In genomic region chr15:25436707-25437106, GRCh38 we compare ENCODE assay signal across 1 cellular context.
TF ChIP-seq lines count a peak whose summit lies in the region.

No MANE protein-coding gene starts in this region.

TF ChIP-seq in HepG2, 621 proteins besides CTCF, POLR2A, EP300 and RAD21:
- no peak for TF ChIP-seq HIC2 (CRISPR knock-in tag; IDR thresholded peaks at IDR 0.05; ENCODE audit: low read depth)
- TF ChIP-seq, protein P1, sequence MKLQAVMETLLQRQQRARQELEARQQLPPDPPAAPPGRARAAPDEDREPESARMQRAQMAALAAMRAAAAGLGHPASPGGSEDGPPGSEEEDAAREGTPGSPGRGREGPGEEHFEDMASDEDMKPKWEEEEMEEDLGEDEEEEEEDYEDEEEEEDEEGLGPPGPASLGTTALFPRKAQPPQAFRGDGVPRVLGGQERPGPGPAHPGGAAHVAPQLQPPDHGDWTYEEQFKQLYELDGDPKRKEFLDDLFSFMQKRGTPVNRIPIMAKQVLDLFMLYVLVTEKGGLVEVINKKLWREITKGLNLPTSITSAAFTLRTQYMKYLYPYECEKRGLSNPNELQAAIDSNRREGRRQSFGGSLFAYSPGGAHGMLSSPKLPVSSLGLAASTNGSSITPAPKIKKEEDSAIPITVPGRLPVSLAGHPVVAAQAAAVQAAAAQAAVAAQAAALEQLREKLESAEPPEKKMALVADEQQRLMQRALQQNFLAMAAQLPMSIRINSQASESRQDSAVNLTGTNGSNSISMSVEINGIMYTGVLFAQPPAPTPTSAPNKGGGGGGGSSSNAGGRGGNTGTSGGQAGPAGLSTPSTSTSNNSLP (IDR thresholded peaks at IDR 0.05; ENCODE audit: low read depth, low read length): peak; percentile 71
- no peak for TF ChIP-seq ZNF605 (CRISPR knock-in tag; IDR thresholded peaks at IDR 0.05)
- TF ChIP-seq RARA (CRISPR knock-in tag; IDR thresholded peaks at IDR 0.05): 0 out of 2 replicates have a peak, but pooled peaks have one; percentile 13
- TF ChIP-seq ZNF430 (CRISPR knock-in tag; IDR thresholded peaks at IDR 0.05): no peak
- no peak for TF ChIP-seq ZMYM4 (CRISPR knock-in tag; IDR thresholded peaks at IDR 0.05)
- TF ChIP-seq ARID5B (CRISPR knock-in tag; IDR thresholded peaks at IDR 0.05): peak; percentile 39; the same call in 1 of the 2 replicates
- peak; percentile 15; the same call in 1 of the 2 replicates for TF ChIP-seq SOX5 (CRISPR knock-in tag; IDR thresholded peaks at IDR 0.05; ENCODE audit: borderline replicate concordance)
- peak; percentile 33; the same call in 1 of the 2 replicates for TF ChIP-seq HNF4A (CRISPR knock-in tag; IDR thresholded peaks at IDR 0.05)
- no peak for TF ChIP-seq RARG (CRISPR knock-in tag; IDR thresholded peaks at IDR 0.05; ENCODE audit: low read depth)
- TF ChIP-seq TBX2 (CRISPR knock-in tag; IDR thresholded peaks at IDR 0.05; ENCODE audit: borderline replicate concordance): no peak
- TF ChIP-seq GATAD2A (CRISPR knock-in tag; IDR thresholded peaks at IDR 0.05): 0 out of 2 replicates have a peak, but pooled peaks have one; percentile 15
- no peak for TF ChIP-seq ZNF224 (CRISPR knock-in tag; IDR thresholded peaks at IDR 0.05)
- no peak for TF ChIP-seq ZNF598 (CRISPR knock-in tag; IDR thresholded peaks at IDR 0.05; ENCODE audit: borderline replicate concordance)
- peak; percentile 72; the same call in 1 of the 2 replicates for TF ChIP-seq SIX1 (CRISPR knock-in tag; IDR thresholded peaks at IDR 0.05; ENCODE audit: borderline replicate concordance)
- TF ChIP-seq ZNF792 (CRISPR knock-in tag; IDR thresholded peaks at IDR 0.05): peak; percentile 27; the same call in 1 of the 2 replicates
- TF ChIP-seq, protein P2, sequence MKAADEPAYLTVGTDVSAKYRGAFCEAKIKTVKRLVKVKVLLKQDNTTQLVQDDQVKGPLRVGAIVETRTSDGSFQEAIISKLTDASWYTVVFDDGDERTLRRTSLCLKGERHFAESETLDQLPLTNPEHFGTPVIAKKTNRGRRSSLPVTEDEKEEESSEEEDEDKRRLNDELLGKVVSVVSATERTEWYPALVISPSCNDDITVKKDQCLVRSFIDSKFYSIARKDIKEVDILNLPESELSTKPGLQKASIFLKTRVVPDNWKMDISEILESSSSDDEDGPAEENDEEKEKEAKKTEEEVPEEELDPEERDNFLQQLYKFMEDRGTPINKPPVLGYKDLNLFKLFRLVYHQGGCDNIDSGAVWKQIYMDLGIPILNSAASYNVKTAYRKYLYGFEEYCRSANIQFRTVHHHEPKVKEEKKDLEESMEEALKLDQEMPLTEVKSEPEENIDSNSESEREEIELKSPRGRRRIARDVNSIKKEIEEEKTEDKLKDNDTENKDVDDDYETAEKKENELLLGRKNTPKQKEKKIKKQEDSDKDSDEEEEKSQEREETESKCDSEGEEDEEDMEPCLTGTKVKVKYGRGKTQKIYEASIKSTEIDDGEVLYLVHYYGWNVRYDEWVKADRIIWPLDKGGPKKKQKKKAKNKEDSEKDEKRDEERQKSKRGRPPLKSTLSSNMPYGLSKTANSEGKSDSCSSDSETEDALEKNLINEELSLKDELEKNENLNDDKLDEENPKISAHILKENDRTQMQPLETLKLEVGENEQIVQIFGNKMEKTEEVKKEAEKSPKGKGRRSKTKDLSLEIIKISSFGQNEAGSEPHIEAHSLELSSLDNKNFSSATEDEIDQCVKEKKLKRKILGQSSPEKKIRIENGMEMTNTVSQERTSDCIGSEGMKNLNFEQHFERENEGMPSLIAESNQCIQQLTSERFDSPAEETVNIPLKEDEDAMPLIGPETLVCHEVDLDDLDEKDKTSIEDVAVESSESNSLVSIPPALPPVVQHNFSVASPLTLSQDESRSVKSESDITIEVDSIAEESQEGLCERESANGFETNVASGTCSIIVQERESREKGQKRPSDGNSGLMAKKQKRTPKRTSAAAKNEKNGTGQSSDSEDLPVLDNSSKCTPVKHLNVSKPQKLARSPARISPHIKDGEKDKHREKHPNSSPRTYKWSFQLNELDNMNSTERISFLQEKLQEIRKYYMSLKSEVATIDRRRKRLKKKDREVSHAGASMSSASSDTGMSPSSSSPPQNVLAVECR (CRISPR knock-in tag; IDR thresholded peaks at IDR 0.05; ENCODE audit: borderline replicate concordance): no peak
- no peak for TF ChIP-seq JARID2 (CRISPR knock-in tag; IDR thresholded peaks at IDR 0.05; ENCODE audit: insufficient replicate concordance)
- no peak for TF ChIP-seq ZNF607 (CRISPR knock-in tag; IDR thresholded peaks at IDR 0.05; ENCODE audit: borderline replicate concordance)
- peak; percentile 38; the same call in 1 of the 2 replicates for TF ChIP-seq FOXA3 (CRISPR knock-in tag; IDR thresholded peaks at IDR 0.05)
- no peak for TF ChIP-seq MAFK (conservative IDR thresholded peaks at IDR 0.05 in 1 of 2, IDR thresholded peaks at IDR 0.05 in 1 of 2; ENCODE audit: low read length in 2 of 2)
- TF ChIP-seq, protein P3, sequence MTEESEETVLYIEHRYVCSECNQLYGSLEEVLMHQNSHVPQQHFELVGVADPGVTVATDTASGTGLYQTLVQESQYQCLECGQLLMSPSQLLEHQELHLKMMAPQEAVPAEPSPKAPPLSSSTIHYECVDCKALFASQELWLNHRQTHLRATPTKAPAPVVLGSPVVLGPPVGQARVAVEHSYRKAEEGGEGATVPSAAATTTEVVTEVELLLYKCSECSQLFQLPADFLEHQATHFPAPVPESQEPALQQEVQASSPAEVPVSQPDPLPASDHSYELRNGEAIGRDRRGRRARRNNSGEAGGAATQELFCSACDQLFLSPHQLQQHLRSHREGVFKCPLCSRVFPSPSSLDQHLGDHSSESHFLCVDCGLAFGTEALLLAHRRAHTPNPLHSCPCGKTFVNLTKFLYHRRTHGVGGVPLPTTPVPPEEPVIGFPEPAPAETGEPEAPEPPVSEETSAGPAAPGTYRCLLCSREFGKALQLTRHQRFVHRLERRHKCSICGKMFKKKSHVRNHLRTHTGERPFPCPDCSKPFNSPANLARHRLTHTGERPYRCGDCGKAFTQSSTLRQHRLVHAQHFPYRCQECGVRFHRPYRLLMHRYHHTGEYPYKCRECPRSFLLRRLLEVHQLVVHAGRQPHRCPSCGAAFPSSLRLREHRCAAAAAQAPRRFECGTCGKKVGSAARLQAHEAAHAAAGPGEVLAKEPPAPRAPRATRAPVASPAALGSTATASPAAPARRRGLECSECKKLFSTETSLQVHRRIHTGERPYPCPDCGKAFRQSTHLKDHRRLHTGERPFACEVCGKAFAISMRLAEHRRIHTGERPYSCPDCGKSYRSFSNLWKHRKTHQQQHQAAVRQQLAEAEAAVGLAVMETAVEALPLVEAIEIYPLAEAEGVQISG (CRISPR knock-in tag; IDR thresholded peaks at IDR 0.05): no peak
- no peak for TF ChIP-seq ZNF766 (CRISPR knock-in tag; IDR thresholded peaks at IDR 0.05; ENCODE audit: borderline replicate concordance)
- TF ChIP-seq CREM (IDR thresholded peaks at IDR 0.05): peak; percentile 22; the same call in 1 of the 2 replicates
- no peak for TF ChIP-seq CREM (CRISPR knock-in tag; IDR thresholded peaks at IDR 0.05)
- TF ChIP-seq EZH2 (conservative IDR thresholded peaks at IDR 0.05; ENCODE audit: low read depth, low read length): no peak
- no peak for TF ChIP-seq ESRRA (CRISPR knock-in tag; IDR thresholded peaks at IDR 0.05; ENCODE audit: low read depth)
- no peak for TF ChIP-seq NFE2L2 (IDR thresholded peaks at IDR 0.05; ENCODE audit: low read length)
- TF ChIP-seq RFX3 (CRISPR knock-in tag; IDR thresholded peaks at IDR 0.05): no peak
- TF ChIP-seq YY1 (IDR thresholded peaks at IDR 0.05; ENCODE audit: insufficient read depth, insufficient replicate concordance, low read depth, low read length): no peak
